In genomic region chr9:133981958-133982681, GRCh38 we compare ENCODE assay signal across 1 cellular context.
TF ChIP-seq lines count a peak whose summit lies in the region.

No MANE protein-coding gene starts in this region.

TF ChIP-seq in SK-N-SH, 30 proteins besides CTCF, POLR2A, EP300 and RAD21 (continued from another document):
- no peak for TF ChIP-seq REST (IDR thresholded peaks at IDR 0.05; ENCODE audit: low read depth, low read length)
- TF ChIP-seq FOSL2 (IDR thresholded peaks at IDR 0.05; ENCODE audit: borderline replicate concordance, low read depth), result no peak
- TF ChIP-seq SIN3A (IDR thresholded peaks at IDR 0.05; ENCODE audit: borderline replicate concordance, low read depth, low read length), result no peak
